Comparison of ENCODE assay signal across 10 cellular contexts in genomic region chr2:62344472-62344871, GRCh38.
DNase-seq lines count a peak whose midpoint lies in the region; ATAC-seq, FAIRE-seq and TF ChIP-seq lines count a peak whose summit lies in the region.
"Had no signal": no experiment of that assay in that cellular context is flagged by ENCODE, and none has a peak within 500 bp of the region (broad histone marks: within the 10 kb centered on the region; RNA-seq: fewer than 3 reads in every experiment).

No MANE protein-coding gene starts in this region.

- no peak overlapping the region for H4K5ac ChIP-seq in H1 (ENCODE audit: insufficient read length, low read depth, low read length)

- H3K56ac ChIP-seq in H1 (replicated peaks; ENCODE audit: insufficient read length, low read depth, low read length): no peak overlapping the region

- CTCF ChIA-PET in H1 (lab: Charles Lee; ENCODE audit: partially characterized antibody): no interaction called here
- CTCF ChIA-PET in CD4-positive, alpha-beta T cell (lab: Charles Lee): no interaction called here

- H3K23me2 ChIP-seq in H1 (ENCODE audit: low read depth, low read length): no peaks in the 10 kb centered on the region; the same call in 1 of the 2 replicates

- no peak for TF ChIP-seq EP300 in H1 (IDR thresholded peaks at IDR 0.05; ENCODE audit: borderline replicate concordance in 1 of 2, low read depth in 2 of 2, low read length in 2 of 2)

- no peak overlapping the region for H3K18ac ChIP-seq in H1 (ENCODE audit: extremely low read depth, low read length)

- no peak overlapping the region for H2AFZ ChIP-seq in H1 (ENCODE audit: low read length)

- H3K4ac ChIP-seq in H1 (replicated peaks; ENCODE audit: insufficient read length, low read depth, low read length): no peak overlapping the region

- TF ChIP-seq CTCF in H1 (IDR thresholded peaks at IDR 0.05; ENCODE audit: control extremely low read depth in 1 of 3, insufficient read depth in 1 of 3, low read depth in 1 of 3, low read length in 3 of 3): no peak
- no peak for TF ChIP-seq CTCF in CD4-positive, alpha-beta T cell (IDR thresholded peaks at IDR 0.05)

- H3K4me3 ChIP-seq in H1 (ENCODE audit: extremely low read depth in 1 of 4, insufficient read depth in 2 of 4, low read depth in 3 of 4, low read length in 4 of 4): no peak overlapping the region

- no peak overlapping the region for H2AK5ac ChIP-seq in H1 (ENCODE audit: low read depth, low read length)

- no peak for TF ChIP-seq RAD21 in H1 (IDR thresholded peaks at IDR 0.05 in 1 of 2, conservative IDR thresholded peaks at IDR 0.05 in 1 of 2; ENCODE audit: low read depth in 2 of 2, low read length in 2 of 2)

- no peaks in the 10 kb centered on the region for H3K27me3 ChIP-seq in H1 (replicated peaks in 1 of 4; ENCODE audit: control insufficient read depth in 3 of 4, extremely low read depth in 1 of 4, insufficient read depth in 3 of 4, low read length in 3 of 4)
- H3K27me3 ChIP-seq in CD4-positive, alpha-beta T cell (ENCODE audit: control insufficient read depth, insufficient read depth, low read length): no peaks in the 10 kb centered on the region

- no peaks in the 10 kb centered on the region for H3K27me3 Mint-ChIP-seq in CD4-positive, alpha-beta T cell

- H3K79me2 ChIP-seq in H1 (ENCODE audit: control insufficient read depth in 1 of 2, insufficient read depth in 2 of 2, low read length in 2 of 2): no peaks in the 10 kb centered on the region

- TF ChIP-seq POLR2A in GM12892 (IDR thresholded peaks at IDR 0.05; ENCODE audit: low read depth, low read length): no peak
- TF ChIP-seq POLR2A in H1 (IDR thresholded peaks at IDR 0.05; ENCODE audit: control extremely low read depth in 1 of 2, low read depth in 2 of 2, low read length in 2 of 2): no peak

- H3K27ac Mint-ChIP-seq in CD4-positive, alpha-beta T cell: no peak overlapping the region

- H3K23ac ChIP-seq in H1 (ENCODE audit: insufficient read length): no peak overlapping the region

- H3K27ac ChIP-seq in H1 (ENCODE audit: low read depth, low read length): no peak overlapping the region
- no peak overlapping the region for H3K27ac ChIP-seq in CD4-positive, alpha-beta T cell (ENCODE audit: low read depth, low read length)

- POLR2A ChIA-PET in H1 (lab: Charles Lee; ENCODE audit: partially characterized antibody): no interaction called here
- POLR2A ChIA-PET in CD4-positive, alpha-beta T cell (lab: Charles Lee): no interaction called here

- no peak overlapping the region for H3K4me3 Mint-ChIP-seq in CD4-positive, alpha-beta T cell

- no peak overlapping the region for H3K4me2 ChIP-seq in H1 (ENCODE audit: insufficient read depth in 1 of 2, low read depth in 2 of 2, low read length in 2 of 2)

- no peaks in the 10 kb centered on the region for H3K9me3 Mint-ChIP-seq in CD4-positive, alpha-beta T cell

- H2BK120ac ChIP-seq in H1 (replicated peaks; ENCODE audit: low read depth, low read length): no peak overlapping the region

- no peaks in the 10 kb centered on the region for H3K4me1 Mint-ChIP-seq in CD4-positive, alpha-beta T cell (ENCODE audit: low read depth)

- H2BK15ac ChIP-seq in H1 (ENCODE audit: low read length): no peak overlapping the region

- no peak overlapping the region for H3K14ac ChIP-seq in H1 (ENCODE audit: insufficient read length)

- WGBS in H1 (ENCODE audit: extremely low coverage in 1 of 2, insufficient coverage in 1 of 2, insufficient read length in 1 of 2, insufficient replicate concordance in 2 of 2, low coverage in 1 of 2, low lambda C conversion rate in 2 of 2, missing lambda C conversion rate in 1 of 2), 2 experiments: 92% methylated on average over 5 of the region's 5 CpGs; no CpG with 5 or more reads in 1 of the 2 experiments

- no peak overlapping the region for H3K9ac ChIP-seq in H1 (replicated peaks in 1 of 4; ENCODE audit: extremely low read depth in 1 of 4, low read depth in 3 of 4, low read length in 3 of 4)

- H4K8ac ChIP-seq in H1 (ENCODE audit: extremely low read depth, insufficient read depth, low read length): no peak overlapping the region

- FAIRE-seq in GM12892 (lab: Jason Lieb, UNC) (peak; percentile 95), H1 (lab: Jason Lieb, UNC) (no peak)

- H4K20me1 ChIP-seq in H1 (replicated peaks in 1 of 2; ENCODE audit: control insufficient read depth in 1 of 2, insufficient read depth in 2 of 2, low read length in 2 of 2): no peaks in the 10 kb centered on the region

- no peak overlapping the region for H2BK12ac ChIP-seq in H1 (ENCODE audit: low read depth, low read length)

- H4K91ac ChIP-seq in H1 (replicated peaks; ENCODE audit: insufficient read length, low read length): no peak overlapping the region

- peaks cover 0 to 7% (median 2%) of the 10 kb centered on the region in 4 experiments; a peak in 3 of 7 replicates for H3K4me1 ChIP-seq in H1 (replicated peaks in 1 of 4; ENCODE audit: control insufficient read depth in 3 of 4, insufficient read depth in 4 of 4, low read length in 3 of 4)

- no peaks in the 10 kb centered on the region for H3K9me3 ChIP-seq in H1 (ENCODE audit: insufficient read depth in 2 of 2, low read depth in 1 of 2, low read length in 1 of 2)
- no peaks in the 10 kb centered on the region for H3K9me3 ChIP-seq in CD4-positive, alpha-beta T cell (ENCODE audit: control insufficient read depth, low read length)

- intact Hi-C loops in CD4-positive, alpha-beta T cell (cut with DNase I, micrococcal nuclease): loop anchor here in 1 of 2 experiments (5.0 kb wide), 1 partner anchor 427 kb away; no protein-coding TSS in a partner anchor

- H2BK20ac ChIP-seq in H1 (ENCODE audit: low read length): peak overlapping the region; percentile 74; the same call in 1 of the 2 replicates

- no peak for DNase-seq in GM12892 (ENCODE audit: insufficient read length)
- DNase-seq in H1 (ENCODE audit: low read depth in 1 of 2, low spot score in 2 of 2): no peak
- no peak for DNase-seq in CD4-positive, alpha-beta T cell
- DNase-seq in NCI-H1048 (lab: John Stamatoyannopoulos, UW): no peak
- DNase-seq in SK-N-DZ (ENCODE audit: low spot score): no peak
- no peak for DNase-seq in GF-D8 (lab: John Stamatoyannopoulos, UW)
- DNase-seq: activated T-cell treated with anti-CD3 and anti-CD28 coated beads, Interleukin-2, amount 50 U/mL, for 48 hours had no signal

- H3K36me3 Mint-ChIP-seq in CD4-positive, alpha-beta T cell (ENCODE audit: low read depth): no peaks in the 10 kb centered on the region

- H2BK5ac ChIP-seq in H1 (ENCODE audit: low read depth, low read length): no peak overlapping the region

- ATAC-seq in GM19463 (IDR thresholded peaks at IDR 0.05; ENCODE audit: unreplicated experiment) (peak; percentile 64), HG03196 (IDR thresholded peaks at IDR 0.05; ENCODE audit: unreplicated experiment) (peak; percentile 63)
- no peak for ATAC-seq in CD4-positive, alpha-beta T cell (ENCODE audit: poor library complexity)
- ATAC-seq: Right ventricle myocardium inferior had no signal

- H3K79me1 ChIP-seq in H1 (ENCODE audit: low read depth, low read length): no peaks in the 10 kb centered on the region

- no peaks in the 10 kb centered on the region for H3K36me3 ChIP-seq in H1 (ENCODE audit: control insufficient read depth in 2 of 4, insufficient read depth in 4 of 4, low read length in 3 of 4)

TF ChIP-seq in H1, 55 proteins besides CTCF, POLR2A, EP300 and RAD21:
- TF ChIP-seq SIRT6 (IDR thresholded peaks at IDR 0.05; ENCODE audit: low read length) (no peak), PHF8 (conservative IDR thresholded peaks at IDR 0.05; ENCODE audit: low read depth, low read length) (no peak), RFX5 (IDR thresholded peaks at IDR 0.05; ENCODE audit: borderline replicate concordance, low read depth, low read length) (no peak), SP2 (IDR thresholded peaks at IDR 0.05; ENCODE audit: low read length) (no peak), BCL11A (IDR thresholded peaks at IDR 0.05; ENCODE audit: low read depth in 2 of 2, low read length in 2 of 2) (no peak), KDM1A (IDR thresholded peaks at IDR 0.05; ENCODE audit: borderline replicate concordance, low read length) (no peak), RBBP5 (IDR thresholded peaks at IDR 0.05; ENCODE audit: borderline replicate concordance, low read depth, low read length) (no peak), JUND (IDR thresholded peaks at IDR 0.05; ENCODE audit: low read length) (no peak), SIX5 (IDR thresholded peaks at IDR 0.05; ENCODE audit: low read depth, low read length) (no peak), BRCA1 (IDR thresholded peaks at IDR 0.05; ENCODE audit: low read depth, low read length) (no peak), SP4 (IDR thresholded peaks at IDR 0.05; ENCODE audit: low read length) (no peak), KDM5A (IDR thresholded peaks at IDR 0.05; ENCODE audit: low read length) (no peak), SIN3A (conservative IDR thresholded peaks at IDR 0.05 in 1 of 2, IDR thresholded peaks at IDR 0.05 in 1 of 2; ENCODE audit: low read depth in 1 of 2, low read length in 2 of 2) (no peak), TEAD4 (IDR thresholded peaks at IDR 0.05; ENCODE audit: low read depth, low read length) (no peak)
